ENCODE assay signal across 12 cellular contexts in genomic region chr5:142976861-142977260, GRCh38.
A peak's percentile ranks its signal among the peaks of the same experiment; 100 is the strongest.
DNase-seq lines count a peak whose midpoint lies in the region; ATAC-seq and TF ChIP-seq lines count a peak whose summit lies in the region.
"Had no signal": no experiment of that assay in that cellular context is flagged by ENCODE, and none has a peak within 500 bp of the region (broad histone marks: within the 10 kb centered on the region; RNA-seq: fewer than 3 reads in every experiment).

No MANE protein-coding gene starts in this region.

- H3K4me3 ChIP-seq in DND-41 (ENCODE audit: low read depth in 1 of 2, low read length in 2 of 2) (no peak overlapping the region), neutrophil (ENCODE audit: low read depth in 1 of 2, low read length in 1 of 2) (no peak overlapping the region)
- H3K4me3 ChIP-seq: sigmoid colon had no signal

- H3K27me3 ChIP-seq in DND-41 (ENCODE audit: insufficient read depth, low read length, poor library complexity), result no peaks in the 10 kb centered on the region
- no peaks in the 10 kb centered on the region for H3K27me3 ChIP-seq in neutrophil
- H3K27me3 ChIP-seq: sigmoid colon had no signal

- no peaks in the 10 kb centered on the region for H3K36me3 ChIP-seq in DND-41 (ENCODE audit: insufficient read depth, low read length)
- no peaks in the 10 kb centered on the region for H3K36me3 ChIP-seq in neutrophil
- H3K36me3 ChIP-seq: sigmoid colon had no signal

- peaks cover 82% of the 10 kb centered on the region for H3K4me1 Mint-ChIP-seq in activated naive CD8-positive, alpha-beta T cell treated with anti-CD3 and anti-CD28 coated beads, Interleukin-2, amount 50 U/mL, for 24 hours

- H3K4me1 ChIP-seq in DND-41 (ENCODE audit: insufficient read depth, low read length), result peaks cover 40% of the 10 kb centered on the region
- H3K4me1 ChIP-seq in neutrophil (ENCODE audit: control insufficient read depth in 1 of 2, insufficient read depth in 1 of 2, low read depth in 1 of 2, low read length in 1 of 2), result peaks cover 24 to 56% of the 10 kb centered on the region in 2 experiments

- peak overlapping the region; percentile 10 for H3K4me3 Mint-ChIP-seq in activated naive CD8-positive, alpha-beta T cell treated with anti-CD3 and anti-CD28 coated beads, Interleukin-2, amount 50 U/mL, for 24 hours

- no peaks in the 10 kb centered on the region for H3K9me3 Mint-ChIP-seq in activated naive CD8-positive, alpha-beta T cell treated with anti-CD3 and anti-CD28 coated beads, Interleukin-2, amount 50 U/mL, for 24 hours

- H3K9me3 ChIP-seq in DND-41 (ENCODE audit: insufficient read depth, low read length, severe bottlenecking), result no peaks in the 10 kb centered on the region
- no peaks in the 10 kb centered on the region for H3K9me3 ChIP-seq in neutrophil
- H3K9me3 ChIP-seq: sigmoid colon had no signal

- H3K27ac Mint-ChIP-seq in activated naive CD8-positive, alpha-beta T cell treated with anti-CD3 and anti-CD28 coated beads, Interleukin-2, amount 50 U/mL, for 24 hours, result peak overlapping the region; percentile 92

- H4K20me1 ChIP-seq in DND-41 (ENCODE audit: insufficient read depth, low read length), result no peaks in the 10 kb centered on the region

- no peak for ATAC-seq in DND-41 (ENCODE audit: insufficient read depth, low read depth)
- no peak for ATAC-seq in activated naive CD8-positive, alpha-beta T cell treated with anti-CD3 and anti-CD28 coated beads, Interleukin-2, amount 50 U/mL, for 24 hours
- no peak for ATAC-seq in activated CD4-positive, CD25-positive, alpha-beta regulatory T cell treated with anti-CD3 and anti-CD28 coated beads, Interleukin-2, amount 50 U/mL, for 24 hours
- ATAC-seq in HG03520 (IDR thresholded peaks at IDR 0.05; ENCODE audit: unreplicated experiment), result no peak

- no peak for TF ChIP-seq CTCF in DND-41 (IDR thresholded peaks at IDR 0.05; ENCODE audit: borderline replicate concordance, extremely low read depth, low read length, poor library complexity, severe bottlenecking)
- no peak for TF ChIP-seq CTCF in neutrophil (IDR thresholded peaks at IDR 0.05)

- peaks cover 9% of the 10 kb centered on the region for H3K36me3 Mint-ChIP-seq in activated naive CD8-positive, alpha-beta T cell treated with anti-CD3 and anti-CD28 coated beads, Interleukin-2, amount 50 U/mL, for 24 hours (ENCODE audit: low read depth)

- no peaks in the 10 kb centered on the region for H3K27me3 Mint-ChIP-seq in activated naive CD8-positive, alpha-beta T cell treated with anti-CD3 and anti-CD28 coated beads, Interleukin-2, amount 50 U/mL, for 24 hours

- DNase-seq in DND-41 (no peak), M059J (ENCODE audit: low read depth) (peak; percentile 81), NCI-H2081 (lab: John Stamatoyannopoulos, UW) (no peak), NCI-H524 (lab: John Stamatoyannopoulos, UW) (no peak)
- DNase-seq in activated naive CD8-positive, alpha-beta T cell treated with anti-CD3 and anti-CD28 coated beads, Interleukin-2, amount 50 U/mL, for 24 hours, result no peak
- DNase-seq: hippocampal formation, NCI-H2171 treated with DMSO at 0.1 percent for 48 hours, sigmoid colon had no signal

- peak overlapping the region; percentile 86 for H3K27ac ChIP-seq in DND-41 (ENCODE audit: low read length)
- H3K27ac ChIP-seq in neutrophil, result peak overlapping the region; percentile 88
- H3K27ac ChIP-seq: KMS-11 had no signal

- peak overlapping the region; percentile 47 for H3K4me2 ChIP-seq in DND-41 (ENCODE audit: insufficient read depth, low read length)
- H3K4me2 ChIP-seq: KMS-11 had no signal

- peak overlapping the region; percentile 33; the same call in 1 of the 2 replicates for H3K9ac ChIP-seq in DND-41 (ENCODE audit: low read depth, low read length)
- H3K9ac ChIP-seq: KMS-11 had no signal

- H3K79me2 ChIP-seq in DND-41 (ENCODE audit: insufficient read depth, low read length), result no peaks in the 10 kb centered on the region

- H2AFZ ChIP-seq in DND-41 (ENCODE audit: low read depth, low read length), result peak overlapping the region; percentile 45
